8 cellular contexts compared by ENCODE assay signal in genomic region chr16:69311115-69311532, GRCh38.
DNase-seq lines count a peak whose midpoint lies in the region; ATAC-seq and TF ChIP-seq lines count a peak whose summit lies in the region.

Gene VPS4A (plus strand): TSS chr16:69311350. CDS start chr16:69311512, 162 bp downstream.

- DNase-seq in AG10803 (ENCODE audit: low read depth), result peak; percentile 95
- peak; percentile 92 for DNase-seq in NCI-H345 (lab: John Stamatoyannopoulos, UW)
- peak; percentile 96 to 99 (median 96) for DNase-seq in activated CD4-positive, CD25-positive, alpha-beta regulatory T cell (lab: John Stamatoyannopoulos, UW)
- peak; percentile 97 for DNase-seq in central memory CD4-positive, alpha-beta T cell
- peak; percentile 98 for DNase-seq in islet precursor cell
- peak; percentile 96 to 98 (median 96) for DNase-seq in stimulated activated CD4-positive, alpha-beta T cell treated with anti-CD3 and anti-CD28 coated beads, Interleukin-12 subunit alpha, Interleukin-12 subunit beta, amount 100 ng/mL, for 48 hours (ENCODE audit: low read depth in 2 of 3, low spot score in 1 of 3)

- TF ChIP-seq CTCF in AG10803 (conservative IDR thresholded peaks at IDR 0.05; ENCODE audit: low read length), result peak; percentile 62

- peak within 1 kb of the TSS; percentile 86 for H3K4me3 ChIP-seq in AG10803 (ENCODE audit: low read length)

- ATAC-seq in GM19023 (IDR thresholded peaks at IDR 0.05; ENCODE audit: unreplicated experiment) (peak; percentile 90), HG03280 (IDR thresholded peaks at IDR 0.05; ENCODE audit: unreplicated experiment) (peak; percentile 96)

Comparison
In these comparisons a context has a peak if more than half of its experiments do, and no peak if none do; other contexts are left out.
1. Peak in every context shown above with its lines: DNase-seq, ATAC-seq and H3K4me3 ChIP-seq.